In genomic region chr11:59810189-59810910, GRCh38 we compare ENCODE assay signal across 8 cellular contexts. TPM values are rescaled to one million over a fixed set of nuclear protein-coding genes. Genes with fewer than 3 reads are reported as not detected.
DNase-seq lines count a peak whose midpoint lies in the region; ATAC-seq, FAIRE-seq and TF ChIP-seq lines count a peak whose summit lies in the region.

Gene MRPL16, minus strand, starts transcription at chr11:59810778. Its CDS starts 120 bp downstream, at chr11:59810658.

- no peaks in the 10 kb centered on the region for H3K27me3 ChIP-seq in endodermal cell (ENCODE audit: control insufficient read depth, insufficient read depth, low read length, poor library complexity, severe bottlenecking)

- in situ Hi-C loops in Caki2 (cut with HindIII; ENCODE audit: low pct_unique_long_range_greater_than_20kb, low sequenced_read_pairs), result no loop called here

- H3K9ac ChIP-seq in endodermal cell (ENCODE audit: extremely low read depth, low read length, poor library complexity, severe bottlenecking), result peak within 1 kb of the TSS; percentile 82

- ATAC-seq in GM21367 (IDR thresholded peaks at IDR 0.05; ENCODE audit: unreplicated experiment), result peak; percentile 98

- 0 to 1% methylated on average over 37 to 54 of the region's 54 CpGs for WGBS in endodermal cell (ENCODE audit: insufficient coverage in 1 of 2, insufficient read length in 1 of 2), 2 experiments
- 0% methylated on average over 29 to 48 of the region's 54 CpGs for WGBS in mesodermal cell (ENCODE audit: insufficient coverage in 2 of 2), 2 experiments

- no peaks in the 10 kb centered on the region for H3K27me3 Mint-ChIP-seq in endodermal cell (ENCODE audit: insufficient read depth)

- H3K4me3 ChIP-seq in endodermal cell (ENCODE audit: low read length) (peak within 1 kb of the TSS; percentile 92), mesodermal cell (ENCODE audit: extremely low read depth, insufficient read depth, low read length, poor library complexity, severe bottlenecking) (peak within 1 kb of the TSS; percentile 80)

- no peaks in the 10 kb centered on the region for H3K9me3 Mint-ChIP-seq in endodermal cell

- FAIRE-seq in HTR-8/SVneo (lab: Jason Lieb, UNC), result peak; percentile 9

- peaks cover 3% of the 10 kb centered on the region for H3K4me1 ChIP-seq in endodermal cell (ENCODE audit: control insufficient read depth, insufficient read depth, low read length)
- peaks cover 4% of the 10 kb centered on the region for H3K4me1 ChIP-seq in mesodermal cell (ENCODE audit: control insufficient read depth, insufficient read depth, low read length, poor library complexity, severe bottlenecking)

- DNase-seq in Caki2 (ENCODE audit: low read depth), result peak; percentile 77
- DNase-seq in HTR-8/SVneo (ENCODE audit: insufficient read length, low spot score), result peak; percentile 75
- DNase-seq in NOMO-1 treated with DMSO at 0.1 percent for 48 hours (lab: John Stamatoyannopoulos, UW; ENCODE audit: unreplicated experiment), result peak; percentile 92
- peak; percentile 70 to 87 (median 77) for DNase-seq in activated CD8-positive, alpha-beta memory T cell treated with anti-CD3 and anti-CD28 coated beads for 48 hours (ENCODE audit: low read depth in 2 of 3, low spot score in 2 of 3)
- DNase-seq in endodermal cell, result peak; percentile 98
- DNase-seq in stimulated activated CD8-positive, alpha-beta memory T cell treated with anti-CD3 and anti-CD28 coated beads, Interleukin-15, amount 100 ng/mL, for 4 hours (ENCODE audit: low read depth in 2 of 2), result peak; percentile 74 to 76

- H3K9me3 ChIP-seq in endodermal cell (ENCODE audit: control insufficient read depth, low read length) (no peaks in the 10 kb centered on the region), mesodermal cell (ENCODE audit: control insufficient read depth, low read length) (no peaks in the 10 kb centered on the region)

- H3K36me3 ChIP-seq in endodermal cell (ENCODE audit: control insufficient read depth, insufficient read depth, low read length), result peaks cover 40% of the 10 kb centered on the region
- peaks cover 32% of the 10 kb centered on the region for H3K36me3 ChIP-seq in mesodermal cell (ENCODE audit: control insufficient read depth, insufficient read depth, low read length)

- TF ChIP-seq CTCF in endodermal cell (conservative IDR thresholded peaks at IDR 0.05), result peak; percentile 69

- H3K4me1 Mint-ChIP-seq in endodermal cell, result peaks cover 13% of the 10 kb centered on the region

- H3K27ac Mint-ChIP-seq in endodermal cell, result peak within 1 kb of the TSS; percentile 97

- peak within 1 kb of the TSS; percentile 94 for H3K4me3 Mint-ChIP-seq in endodermal cell

- H3K27ac ChIP-seq in endodermal cell (ENCODE audit: low read depth, low read length) (no peak within 1 kb of the TSS), mesodermal cell (ENCODE audit: low read depth, low read length, severe bottlenecking) (peak within 1 kb of the TSS; percentile 55)

- H3K36me3 Mint-ChIP-seq in endodermal cell (ENCODE audit: low read depth), result peaks cover 23% of the 10 kb centered on the region

RNA-seq across cellular contexts. Expression of gene MRPL16, which starts in this region (rescaled TPM):
- 66.6 and 80.4 TPM in 2 replicates for total RNA-seq in Caki2 (2014; rRNA removed; shearing (Covaris generic); ENCODE audit: low replicate concordance)
- total RNA-seq in endodermal cell, result 10 to 100 TPM; 52.8 to 58.4 TPM
- 48.9 TPM for polyA plus RNA-seq in endodermal cell (2013, experiment 1 of 2)
- 41.5 TPM for polyA plus RNA-seq in endodermal cell (2013, experiment 2 of 2)
- 55.4 TPM for polyA plus RNA-seq in mesodermal cell (2013, experiment 1 of 2)
- 53.2 TPM for polyA plus RNA-seq in mesodermal cell (2013, experiment 2 of 2)
